Comparison of ENCODE assay signal across 19 cellular contexts in genomic region chr11:122698390-122698789, GRCh38. TPM values are rescaled to one million over a fixed set of nuclear protein-coding genes. Genes with fewer than 3 reads are reported as not detected.
A peak's percentile ranks its signal among the peaks of the same experiment; 100 is the strongest.
DNase-seq lines count a peak whose midpoint lies in the region; ATAC-seq and TF ChIP-seq lines count a peak whose summit lies in the region.
"Had no signal": no experiment of that assay in that cellular context is flagged by ENCODE, and none has a peak within 500 bp of the region (broad histone marks: within the 10 kb centered on the region; RNA-seq: fewer than 3 reads in every experiment).

No MANE protein-coding gene starts in this region.

- no peak for DNase-seq in stimulated activated naive CD8-positive, alpha-beta T cell treated with anti-CD3 and anti-CD28 coated beads, Interleukin-15, Interleukin-2, amounts not matched to agents 100 U/mL and 50 U/mL, for 24 hours
- DNase-seq in OCI-LY7 (ENCODE audit: low spot score) (peak; percentile 85), upper lobe of left lung (no peak), mesendoderm (no peak), DMS53 treated with DMSO at 0.1 percent for 48 hours (lab: John Stamatoyannopoulos, UW; ENCODE audit: unreplicated experiment) (no peak), mucosa of gallbladder (ENCODE audit: low spot score) (no peak)
- DNase-seq: activated CD8-positive, alpha-beta memory T cell treated with anti-CD3 and anti-CD28 coated beads, Interleukin-2, amount 50 U/mL, for 48 hours; DMS 273 treated with DMSO at 0.1 percent for 48 hours; endodermal cell; hypothalamus; NCI-H2081 treated with DMSO at 0.1 percent for 48 hours; occipital lobe; sigmoid colon had no signal

- peak overlapping the region; percentile 96 for H3K4me2 ChIP-seq in OCI-LY7 (ENCODE audit: low read length)
- no peak overlapping the region for H3K4me2 ChIP-seq in mesendoderm (ENCODE audit: low read length)

- H3K36me3 Mint-ChIP-seq in stimulated activated naive CD8-positive, alpha-beta T cell treated with anti-CD3 and anti-CD28 coated beads, Interleukin-15, Interleukin-2, amounts not matched to agents 100 ng/mL and 50 ng/mL, for 24 hours (ENCODE audit: low read depth): peaks cover 35% of the 10 kb centered on the region
- peaks cover 31% of the 10 kb centered on the region for H3K36me3 Mint-ChIP-seq in dendritic cell treated with granulocyte-macrophage colony-stimulating factor and Interleukin-4, amounts not matched to agents 40 ng/mL and 50 ng/mL, for 4 days (ENCODE audit: low read depth)
- H3K36me3 Mint-ChIP-seq: mesothelial cell of epicardium had no signal

- no peaks in the 10 kb centered on the region for H3K27me3 Mint-ChIP-seq in stimulated activated naive CD8-positive, alpha-beta T cell treated with anti-CD3 and anti-CD28 coated beads, Interleukin-15, Interleukin-2, amounts not matched to agents 100 ng/mL and 50 ng/mL, for 24 hours
- no peaks in the 10 kb centered on the region for H3K27me3 Mint-ChIP-seq in dendritic cell treated with granulocyte-macrophage colony-stimulating factor and Interleukin-4, amounts not matched to agents 40 ng/mL and 50 ng/mL, for 4 days

- no peak overlapping the region for H3K56ac ChIP-seq in mesendoderm (ENCODE audit: low read length)

- H2AK5ac ChIP-seq in mesendoderm (ENCODE audit: low read length): no peak overlapping the region

- H3K79me1 ChIP-seq in mesendoderm (ENCODE audit: low read length): no peaks in the 10 kb centered on the region

- CTCF ChIA-PET in OCI-LY7 (lab: Charles Lee; ENCODE audit: unreplicated experiment): interaction anchor here (1.0 to 1.4 kb wide), 3 partner anchors 30 to 47 kb away, joined by 3 read pairs; no protein-coding TSS in a partner anchor

- peaks cover 44% of the 10 kb centered on the region for H3K79me2 ChIP-seq in OCI-LY7 (ENCODE audit: insufficient read depth, low read depth, low read length)
- no peaks in the 10 kb centered on the region for H3K79me2 ChIP-seq in mesendoderm (ENCODE audit: control insufficient read depth, insufficient read depth, low read length)

- no peak overlapping the region for H3K23ac ChIP-seq in mesendoderm (ENCODE audit: low read length)

- H3K4me3 Mint-ChIP-seq in stimulated activated naive CD8-positive, alpha-beta T cell treated with anti-CD3 and anti-CD28 coated beads, Interleukin-15, Interleukin-2, amounts not matched to agents 100 ng/mL and 50 ng/mL, for 24 hours: peak overlapping the region; percentile 79
- H3K4me3 Mint-ChIP-seq in dendritic cell treated with granulocyte-macrophage colony-stimulating factor and Interleukin-4, amounts not matched to agents 40 ng/mL and 50 ng/mL, for 4 days: no peak overlapping the region
- H3K4me3 Mint-ChIP-seq: endodermal cell, mesothelial cell of epicardium had no signal

- WGBS in upper lobe of left lung, 2 donors: 84 to 94% methylated on average over 3 of the region's 3 CpGs
- no CpG with 5 or more reads among the region's 3 CpGs for WGBS in mesendoderm (ENCODE audit: extremely low coverage, insufficient coverage, low lambda C conversion rate)

- no peak overlapping the region for H3K4ac ChIP-seq in mesendoderm (ENCODE audit: low read depth, low read length)

- TF ChIP-seq POLR2A in upper lobe of left lung (IDR thresholded peaks at IDR 0.05): no peak

- H3K9me3 Mint-ChIP-seq in stimulated activated naive CD8-positive, alpha-beta T cell treated with anti-CD3 and anti-CD28 coated beads, Interleukin-15, Interleukin-2, amounts not matched to agents 100 ng/mL and 50 ng/mL, for 24 hours: no peaks in the 10 kb centered on the region
- no peaks in the 10 kb centered on the region for H3K9me3 Mint-ChIP-seq in dendritic cell treated with granulocyte-macrophage colony-stimulating factor and Interleukin-4, amounts not matched to agents 40 ng/mL and 50 ng/mL, for 4 days
- H3K9me3 Mint-ChIP-seq: endodermal cell, mesothelial cell of epicardium had no signal

- H3K4me3 ChIP-seq in OCI-LY7 (ENCODE audit: low read depth, low read length, poor library complexity, severe bottlenecking) (peak overlapping the region; percentile 64), upper lobe of left lung (no peak overlapping the region), mesendoderm (ENCODE audit: low read length) (no peak overlapping the region)
- H3K4me3 ChIP-seq: sigmoid colon, tibial artery had no signal

- H2BK15ac ChIP-seq in mesendoderm (replicated peaks; ENCODE audit: low read depth): no peak overlapping the region

- no peak for TF ChIP-seq CTCF in OCI-LY7 (conservative IDR thresholded peaks at IDR 0.05; ENCODE audit: low read length)
- TF ChIP-seq CTCF in upper lobe of left lung (IDR thresholded peaks at IDR 0.05): no peak

- no peaks in the 10 kb centered on the region for H3K9me2 ChIP-seq in OCI-LY7 (ENCODE audit: insufficient read depth, low read length)

- no peak overlapping the region for H2AFZ ChIP-seq in OCI-LY7 (ENCODE audit: low read length)

- H4K20me1 ChIP-seq in OCI-LY7 (ENCODE audit: insufficient read depth, low read length): no peaks in the 10 kb centered on the region

- ATAC-seq in stimulated activated naive CD8-positive, alpha-beta T cell treated with anti-CD3 and anti-CD28 coated beads, Interleukin-15, Interleukin-2, amounts not matched to agents 100 U/mL and 50 U/mL, for 24 hours: no peak
- no peak for ATAC-seq in upper lobe of left lung (ENCODE audit: low FRiP score in 2 of 2)
- ATAC-seq: HepG2 had no signal

- peaks cover 97% of the 10 kb centered on the region for H3K4me1 Mint-ChIP-seq in stimulated activated naive CD8-positive, alpha-beta T cell treated with anti-CD3 and anti-CD28 coated beads, Interleukin-15, Interleukin-2, amounts not matched to agents 100 ng/mL and 50 ng/mL, for 24 hours (ENCODE audit: low read depth)
- peaks cover 45% of the 10 kb centered on the region for H3K4me1 Mint-ChIP-seq in dendritic cell treated with granulocyte-macrophage colony-stimulating factor and Interleukin-4, amounts not matched to agents 40 ng/mL and 50 ng/mL, for 4 days (ENCODE audit: low read depth)
- H3K4me1 Mint-ChIP-seq: endodermal cell had no signal

- TF ChIP-seq EP300 in upper lobe of left lung (IDR thresholded peaks at IDR 0.05): no peak

- H3K9me3 ChIP-seq in OCI-LY7 (ENCODE audit: low read length): no peaks in the 10 kb centered on the region
- no peaks in the 10 kb centered on the region for H3K9me3 ChIP-seq in upper lobe of left lung
- H3K9me3 ChIP-seq: sigmoid colon, tibial artery had no signal

- H3K9ac ChIP-seq in mesendoderm (ENCODE audit: low read length): no peak overlapping the region

- H3K18ac ChIP-seq in mesendoderm (ENCODE audit: low read length): no peak overlapping the region

- H3K27ac ChIP-seq in OCI-LY7 (ENCODE audit: low read depth, low read length, poor library complexity, severe bottlenecking) (peak overlapping the region; percentile 99), upper lobe of left lung (peak overlapping the region in 3 of 4 donors; percentile 38 to 80 (median 46)), mesendoderm (ENCODE audit: low read depth, low read length) (no peak overlapping the region)
- H3K27ac ChIP-seq: sigmoid colon, tibial artery, VCaP had no signal

- no peaks in the 10 kb centered on the region for H3K27me3 ChIP-seq in upper lobe of left lung
- H3K27me3 ChIP-seq in mesendoderm (ENCODE audit: insufficient read depth, low read length, poor library complexity): no peaks in the 10 kb centered on the region
- H3K27me3 ChIP-seq: sigmoid colon, tibial artery had no signal

- H3K36me3 ChIP-seq in OCI-LY7 (ENCODE audit: insufficient read depth, low read length): peaks cover 6% of the 10 kb centered on the region
- no peaks in the 10 kb centered on the region for H3K36me3 ChIP-seq in upper lobe of left lung
- no peaks in the 10 kb centered on the region for H3K36me3 ChIP-seq in mesendoderm (ENCODE audit: control insufficient read depth, insufficient read depth, low read length)
- H3K36me3 ChIP-seq: sigmoid colon, tibial artery had no signal

- H3K4me1 ChIP-seq in OCI-LY7 (ENCODE audit: insufficient read depth, low read length, poor library complexity, severe bottlenecking) (peaks cover 93% of the 10 kb centered on the region), upper lobe of left lung (peaks cover 0 to 10% (median 2%) of the 10 kb centered on the region in 4 donors), mesendoderm (ENCODE audit: control insufficient read depth, low read depth, low read length) (no peaks in the 10 kb centered on the region)
- H3K4me1 ChIP-seq: sigmoid colon, tibial artery had no signal

- BruUV-seq in OCI-LY7 (replicated peaks; lab: Mats Ljungman, UMichigan): no TSS peak

- POLR2A ChIA-PET in OCI-LY7 (lab: Charles Lee): interaction anchor here (0.6 to 8.5 kb wide), 9 partner anchors 8 to 50 kb away, joined by 3 to 175 read pairs (median 29); partner anchors contain the start of gene UBASH3B

- no peak overlapping the region for H2BK5ac ChIP-seq in mesendoderm (ENCODE audit: low read length)

- peak overlapping the region; percentile 95 for H3K27ac Mint-ChIP-seq in stimulated activated naive CD8-positive, alpha-beta T cell treated with anti-CD3 and anti-CD28 coated beads, Interleukin-15, Interleukin-2, amounts not matched to agents 100 ng/mL and 50 ng/mL, for 24 hours
- H3K27ac Mint-ChIP-seq in dendritic cell treated with granulocyte-macrophage colony-stimulating factor and Interleukin-4, amounts not matched to agents 40 ng/mL and 50 ng/mL, for 4 days: peak overlapping the region; percentile 52
- H3K27ac Mint-ChIP-seq: endodermal cell, mesothelial cell of epicardium had no signal

- intact Hi-C loops in OCI-LY7 (cut with micrococcal nuclease; ENCODE audit: unreplicated experiment): no loop called here
- intact Hi-C loops in dendritic cell treated with granulocyte-macrophage colony-stimulating factor and Interleukin-4, amounts not matched to agents 40 ng/mL and 50 ng/mL, for 4 days (cut with micrococcal nuclease): loop anchor here (5.0 kb wide), 1 partner anchor 41 kb away; the partner anchor contains the start of gene UBASH3B

- no peak overlapping the region for H2BK120ac ChIP-seq in mesendoderm (ENCODE audit: low read depth, low read length)

- no peak overlapping the region for H4K5ac ChIP-seq in mesendoderm (ENCODE audit: low read length)

- H4K8ac ChIP-seq in mesendoderm (ENCODE audit: low read depth, low read length): no peak overlapping the region

RNA-seq across cellular contexts. Expression of gene UBASH3B, which starts 42.9 kb away (rescaled TPM):
- total RNA-seq in OCI-LY7 (2014; rRNA removed; shearing (Covaris generic)): 36.3 and 54.7 TPM in 2 replicates
- 72.7 and 73.0 TPM in 2 replicates for total RNA-seq in OCI-LY7 (2022)
- total RNA-seq in upper lobe of left lung: 10 to 100 TPM; 24.0 to 54.2 (median 40.4) TPM
- 8.2 TPM for polyA plus RNA-seq in mesendoderm (2013, experiment 1 of 2)
- polyA plus RNA-seq in mesendoderm (2013, experiment 2 of 2): 8.8 TPM
- total RNA-seq in mucosa of gallbladder: 7.4 TPM
